9 cellular contexts compared by ENCODE assay signal in the genomic region with DNA sequence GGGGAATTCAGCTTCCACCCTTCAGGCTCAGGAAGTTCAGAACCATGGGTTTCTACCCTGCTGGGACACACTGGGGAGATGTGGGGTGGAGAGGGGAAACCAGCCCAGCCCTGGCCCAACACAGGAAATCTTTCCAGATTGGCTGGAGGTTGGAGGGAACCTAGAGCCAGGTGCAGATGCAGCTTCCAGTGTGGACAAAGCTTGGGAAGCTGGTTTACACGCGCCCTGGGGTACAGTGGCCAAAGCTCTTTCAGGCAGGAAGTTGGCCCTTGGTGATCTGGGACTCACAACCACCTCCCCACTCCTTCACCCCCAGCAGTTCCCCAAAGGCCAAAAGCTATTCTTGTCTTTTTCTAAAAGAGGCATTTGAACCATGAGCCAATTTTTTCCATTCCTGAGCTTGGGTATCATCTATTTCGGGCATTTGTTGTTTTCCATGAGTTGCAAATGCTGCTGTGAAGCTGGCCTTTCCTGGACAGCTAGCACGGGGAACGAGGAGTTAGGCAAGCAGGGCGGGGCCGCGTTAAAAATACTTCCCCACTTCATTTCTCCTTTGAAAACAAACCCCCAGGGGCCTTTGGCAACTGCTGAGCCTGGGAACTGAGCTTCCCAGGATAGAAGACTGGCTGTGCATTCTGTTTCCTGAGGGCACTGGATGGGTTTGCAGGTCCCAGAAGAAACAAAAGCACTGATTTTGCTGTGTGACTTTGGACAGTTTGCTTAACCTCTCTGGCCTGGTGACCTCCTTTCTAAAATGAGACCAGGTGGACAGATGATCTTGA. TPM values are rescaled to one million over a fixed set of nuclear protein-coding genes. Genes with fewer than 3 reads are reported as not detected.
DNase-seq lines count a peak whose midpoint lies in the region; ATAC-seq and TF ChIP-seq lines count a peak whose summit lies in the region.
"Had no signal": no experiment of that assay in that cellular context is flagged by ENCODE, and none has a peak within 500 bp of the region (broad histone marks: within the 10 kb centered on the region; RNA-seq: fewer than 3 reads in every experiment).

No MANE protein-coding gene starts in this region.

- POLR2A ChIA-PET in HEK293T (lab: Yijun Ruan, JAX): interaction anchor here (0.6 to 1.5 kb wide), 6 partner anchors 14 to 324 kb away, joined by 3 read pairs; a partner anchor contains a TSS

- H3K9me3 Mint-ChIP-seq in activated T-cell treated with anti-CD3 and anti-CD28 coated beads, Interleukin-2, amount 50 U/mL, for 24 hours: no peaks in the 10 kb centered on the region

- H3K27ac Mint-ChIP-seq in activated T-cell treated with anti-CD3 and anti-CD28 coated beads, Interleukin-2, amount 50 U/mL, for 24 hours: no peak overlapping the region

- in situ Hi-C loops in gastrocnemius medialis (cut with MboI; ENCODE audit: low sequenced_read_pairs in 4 of 4): loop anchor here in 2 of 4 donors (10.0 to 25.0 kb wide), 2 partner anchors 101 to 1129 kb away; a partner anchor contains a TSS

- H3K9me3 ChIP-seq in RWPE2 (ENCODE audit: severe bottlenecking): no peaks in the 10 kb centered on the region
- no peaks in the 10 kb centered on the region for H3K9me3 ChIP-seq in gastrocnemius medialis
- H3K9me3 ChIP-seq: HAP-1 had no signal

- CTCF ChIA-PET in HEK293T (lab: Yijun Ruan, JAX): interaction anchor here (1.0 to 2.0 kb wide), 4 partner anchors 21 to 229 kb away, joined by 3 to 10 read pairs (median 4); no protein-coding TSS in a partner anchor

- peaks cover 76% of the 10 kb centered on the region for H3K4me1 Mint-ChIP-seq in activated T-cell treated with anti-CD3 and anti-CD28 coated beads, Interleukin-2, amount 50 U/mL, for 24 hours (ENCODE audit: low read depth)

- H3K4me3 ChIP-seq in RWPE2 (ENCODE audit: severe bottlenecking) (no peak overlapping the region), fibroblast of villous mesenchyme (ENCODE audit: low read depth, low read length) (no peak overlapping the region), gastrocnemius medialis (peak overlapping the region in 1 of 4 donors; percentile 20)
- H3K4me3 ChIP-seq: HAP-1 had no signal

- H3K27ac ChIP-seq in RWPE2 (ENCODE audit: poor library complexity, severe bottlenecking) (peak overlapping the region; percentile 48), gastrocnemius medialis (peak overlapping the region; percentile 94 to 99 (median 97))

- no peaks in the 10 kb centered on the region for H3K27me3 Mint-ChIP-seq in activated T-cell treated with anti-CD3 and anti-CD28 coated beads, Interleukin-2, amount 50 U/mL, for 24 hours

- TF ChIP-seq CTCF in RWPE2 (IDR thresholded peaks at IDR 0.05; ENCODE audit: poor library complexity, severe bottlenecking) (no peak), fibroblast of villous mesenchyme (IDR thresholded peaks at IDR 0.05; ENCODE audit: insufficient read depth, low read depth, low read length) (no peak), gastrocnemius medialis (IDR thresholded peaks at IDR 0.05 in 4 of 5, conservative IDR thresholded peaks at IDR 0.05 in 1 of 5) (no peak)

- TF ChIP-seq POLR2A in gastrocnemius medialis (IDR thresholded peaks at IDR 0.05): peak in 1 of 2 donors; percentile 73

- no peak overlapping the region for H3K4me3 Mint-ChIP-seq in activated T-cell treated with anti-CD3 and anti-CD28 coated beads, Interleukin-2, amount 50 U/mL, for 24 hours

- H3K4me1 ChIP-seq in RWPE2 (ENCODE audit: insufficient read depth, poor library complexity, severe bottlenecking) (peaks cover 36% of the 10 kb centered on the region), gastrocnemius medialis (peaks cover 64 to 66% of the 10 kb centered on the region in 2 donors)

- ATAC-seq in RWPE2 (ENCODE audit: low read depth): peak; percentile 8; the same call in 1 of the 3 replicates
- peak; percentile 63 to 64 for ATAC-seq in gastrocnemius medialis
- no peak for ATAC-seq in HG02884 (IDR thresholded peaks at IDR 0.05; ENCODE audit: unreplicated experiment)

- H3K27me3 ChIP-seq in RWPE2 (ENCODE audit: insufficient read depth, poor library complexity, severe bottlenecking): no peaks in the 10 kb centered on the region
- no peaks in the 10 kb centered on the region for H3K27me3 ChIP-seq in gastrocnemius medialis

- intact Hi-C loops in gastrocnemius medialis (cut with DNase I; ENCODE audit: low total_unique reads): loop anchor here (2.0 to 10.0 kb wide), 6 partner anchors 64 to 1631 kb away; a partner anchor contains a TSS

- no peaks in the 10 kb centered on the region for H3K36me3 ChIP-seq in RWPE2 (ENCODE audit: low read depth)
- H3K36me3 ChIP-seq in gastrocnemius medialis: no peaks in the 10 kb centered on the region
- H3K36me3 ChIP-seq: HAP-1 had no signal

- DNase-seq in ELF-1 (ENCODE audit: low read depth, low spot score) (peak; percentile 84), RWPE2 (ENCODE audit: low spot score) (no peak), fibroblast of villous mesenchyme (ENCODE audit: low read depth) (peak; percentile 85), gastrocnemius medialis (peak; percentile 95 to 96), HEK293T (ENCODE audit: extremely low spot score) (no peak), NCI-H2107 treated with DMSO at 0.1 percent for 48 hours (lab: John Stamatoyannopoulos, UW; ENCODE audit: unreplicated experiment) (no peak)
- DNase-seq in activated T-cell treated with anti-CD3 and anti-CD28 coated beads, Interleukin-2, amount 50 U/mL, for 24 hours: no peak

- H3K36me3 Mint-ChIP-seq in activated T-cell treated with anti-CD3 and anti-CD28 coated beads, Interleukin-2, amount 50 U/mL, for 24 hours (ENCODE audit: low read depth): peaks cover 13% of the 10 kb centered on the region

TF ChIP-seq in HEK293T, 16 proteins besides CTCF, POLR2A, EP300 and RAD21:
- TF ChIP-seq FOXK2 (IDR thresholded peaks at IDR 0.05) (no peak), LEF1 (IDR thresholded peaks at IDR 0.05; ENCODE audit: borderline replicate concordance) (no peak)

RNA-seq across cellular contexts. Expression of a gene that starts 3.1 kb away (rescaled TPM):
- total RNA-seq in fibroblast of villous mesenchyme (9.5 and 18.4 TPM in 2 replicates), gastrocnemius medialis (100 to 1,000 TPM in 1 of 4 donors, 10 to 100 TPM in 1, 1 to 10 TPM in 2; 6.7 to 126 (median 30.5) TPM)

RNA-seq across cellular contexts. Expression of a gene that starts 28.3 kb away (rescaled TPM):
- total RNA-seq in fibroblast of villous mesenchyme (not detected in 2 replicates), gastrocnemius medialis (not detected)

Comparison
In these comparisons a context has a peak if more than half of its experiments do, and no peak if none do; other contexts are left out.
1. DNase-seq: peak in ELF-1 (single experiment), fibroblast of villous mesenchyme (single experiment) and gastrocnemius medialis (2 of 2); none in RWPE2 (single experiment), HEK293T (single experiment), NCI-H2107 treated with DMSO at 0.1 percent for 48 hours (single experiment) and activated T-cell treated with anti-CD3 and anti-CD28 coated beads, Interleukin-2, amount 50 U/mL, for 24 hours (single experiment).